2 cellular contexts compared by ENCODE assay signal in the genomic region with DNA sequence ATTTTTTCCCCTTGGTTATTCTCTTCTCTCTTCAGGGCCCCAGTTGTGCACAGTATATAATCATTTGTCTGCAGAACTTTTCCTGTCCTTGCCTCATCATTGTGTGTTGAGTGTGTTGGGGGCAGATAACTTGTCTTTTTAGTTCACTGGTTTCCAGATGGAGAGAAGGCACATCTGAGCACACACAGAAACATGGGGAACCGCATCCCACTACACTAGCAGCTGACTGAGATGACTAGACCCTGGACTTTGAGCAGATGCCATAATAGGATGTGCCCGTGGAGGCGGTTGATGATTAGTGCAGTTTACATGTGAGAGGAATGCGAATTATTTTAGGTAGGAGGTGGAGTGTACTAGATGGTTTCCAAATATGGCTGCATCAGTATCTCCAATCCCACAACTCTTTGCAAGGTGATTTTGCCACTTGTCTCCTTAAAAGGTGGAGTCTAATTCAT.
TF ChIP-seq lines count a peak whose summit lies in the region.

No MANE protein-coding gene starts in this region.

TF ChIP-seq in K562, 482 proteins besides CTCF, POLR2A, EP300 and RAD21 (continued from another document and continues in another):
- TF ChIP-seq ZMIZ1 (IDR thresholded peaks at IDR 0.05; ENCODE audit: low read depth in 2 of 2, low read length in 2 of 2) = peak in 1 of 2 experiments; percentile 89; a peak in 2 of 4 replicates
- TF ChIP-seq ZNF239 (CRISPR knock-in tag; IDR thresholded peaks at IDR 0.05) = peak; percentile 38; the same call in 1 of the 2 replicates
- no peak for TF ChIP-seq ETV5 (CRISPR knock-in tag; IDR thresholded peaks at IDR 0.05; ENCODE audit: low read depth)
- no peak for TF ChIP-seq SETDB1 (IDR thresholded peaks at IDR 0.05; ENCODE audit: low read length)
- TF ChIP-seq ETS1 (conservative IDR thresholded peaks at IDR 0.05; ENCODE audit: control insufficient read depth, low read depth, low read length) = no peak
- TF ChIP-seq, protein P1, sequence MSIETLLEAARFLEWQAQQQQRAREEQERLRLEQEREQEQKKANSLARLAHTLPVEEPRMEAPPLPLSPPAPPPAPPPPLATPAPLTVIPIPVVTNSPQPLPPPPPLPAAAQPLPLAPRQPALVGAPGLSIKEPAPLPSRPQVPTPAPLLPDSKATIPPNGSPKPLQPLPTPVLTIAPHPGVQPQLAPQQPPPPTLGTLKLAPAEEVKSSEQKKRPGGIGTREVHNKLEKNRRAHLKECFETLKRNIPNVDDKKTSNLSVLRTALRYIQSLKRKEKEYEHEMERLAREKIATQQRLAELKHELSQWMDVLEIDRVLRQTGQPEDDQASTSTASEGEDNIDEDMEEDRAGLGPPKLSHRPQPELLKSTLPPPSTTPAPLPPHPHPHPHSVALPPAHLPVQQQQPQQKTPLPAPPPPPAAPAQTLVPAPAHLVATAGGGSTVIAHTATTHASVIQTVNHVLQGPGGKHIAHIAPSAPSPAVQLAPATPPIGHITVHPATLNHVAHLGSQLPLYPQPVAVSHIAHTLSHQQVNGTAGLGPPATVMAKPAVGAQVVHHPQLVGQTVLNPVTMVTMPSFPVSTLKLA (conservative IDR thresholded peaks at IDR 0.05) = 0 out of 4 replicates have a peak, but pooled peaks of 1 of the 2 experiments have one; percentile 39
- no peak for TF ChIP-seq SRSF9 (IDR thresholded peaks at IDR 0.05; ENCODE audit: borderline replicate concordance, low read depth, low read length)
- peak; percentile 97 for TF ChIP-seq CBFA2T2 (conservative IDR thresholded peaks at IDR 0.05)
- TF ChIP-seq TEAD4 (IDR thresholded peaks at IDR 0.05; ENCODE audit: low read length) = peak; percentile 97
- TF ChIP-seq TEAD4 (CRISPR knock-in tag; IDR thresholded peaks at IDR 0.05; ENCODE audit: borderline replicate concordance) = no peak
- peak; percentile 88 for TF ChIP-seq NFIC (IDR thresholded peaks at IDR 0.05)
- TF ChIP-seq THRA (IDR thresholded peaks at IDR 0.05) = no peak
- TF ChIP-seq CTBP1 (IDR thresholded peaks at IDR 0.05; ENCODE audit: borderline replicate concordance) = peak; percentile 64; the same call in 1 of the 2 replicates
- TF ChIP-seq, protein P2, sequence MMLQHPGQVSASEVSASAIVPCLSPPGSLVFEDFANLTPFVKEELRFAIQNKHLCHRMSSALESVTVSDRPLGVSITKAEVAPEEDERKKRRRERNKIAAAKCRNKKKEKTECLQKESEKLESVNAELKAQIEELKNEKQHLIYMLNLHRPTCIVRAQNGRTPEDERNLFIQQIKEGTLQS (IDR thresholded peaks at IDR 0.05) = peak; percentile 64; the same call in 1 of the 2 replicates
- TF ChIP-seq, protein P2 (CRISPR knock-in tag; conservative IDR thresholded peaks at IDR 0.05) = peak; percentile 74
- TF ChIP-seq ZNF780A (CRISPR knock-in tag; IDR thresholded peaks at IDR 0.05) = no peak
- peak; percentile 63; the same call in 1 of the 2 replicates for TF ChIP-seq MECOM (CRISPR knock-in tag; IDR thresholded peaks at IDR 0.05)
- no peak for TF ChIP-seq SIN3B (IDR thresholded peaks at IDR 0.05; ENCODE audit: low read depth)
- peak; percentile 56 for TF ChIP-seq HDAC3 (IDR thresholded peaks at IDR 0.05; ENCODE audit: borderline replicate concordance, partially characterized antibody)

TF ChIP-seq in HepG2, 621 proteins besides CTCF, POLR2A, EP300 and RAD21 (continued from another document and continues in another):
- TF ChIP-seq, protein P3, sequence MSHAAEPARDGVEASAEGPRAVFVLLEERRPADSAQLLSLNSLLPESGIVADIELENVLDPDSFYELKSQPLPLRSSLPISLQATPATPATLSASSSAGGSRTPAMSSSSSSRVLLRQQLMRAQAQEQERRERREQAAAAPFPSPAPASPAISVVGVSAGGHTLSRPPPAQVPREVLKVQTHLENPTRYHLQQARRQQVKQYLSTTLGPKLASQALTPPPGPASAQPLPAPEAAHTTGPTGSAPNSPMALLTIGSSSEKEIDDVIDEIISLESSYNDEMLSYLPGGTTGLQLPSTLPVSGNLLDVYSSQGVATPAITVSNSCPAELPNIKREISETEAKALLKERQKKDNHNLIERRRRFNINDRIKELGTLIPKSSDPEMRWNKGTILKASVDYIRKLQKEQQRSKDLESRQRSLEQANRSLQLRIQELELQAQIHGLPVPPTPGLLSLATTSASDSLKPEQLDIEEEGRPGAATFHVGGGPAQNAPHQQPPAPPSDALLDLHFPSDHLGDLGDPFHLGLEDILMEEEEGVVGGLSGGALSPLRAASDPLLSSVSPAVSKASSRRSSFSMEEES (CRISPR knock-in tag; IDR thresholded peaks at IDR 0.05) = 0 out of 2 replicates have a peak, but pooled peaks have one; percentile 42
- TF ChIP-seq BATF2 (CRISPR knock-in tag; IDR thresholded peaks at IDR 0.05) = no peak
- TF ChIP-seq ZNF362 (CRISPR knock-in tag; IDR thresholded peaks at IDR 0.05; ENCODE audit: borderline replicate concordance) = no peak
- no peak for TF ChIP-seq PATZ1 (CRISPR knock-in tag; IDR thresholded peaks at IDR 0.05)
- TF ChIP-seq NFE2L2 (IDR thresholded peaks at IDR 0.05; ENCODE audit: low read length) = no peak
- no peak for TF ChIP-seq RORA (CRISPR knock-in tag; IDR thresholded peaks at IDR 0.05)
- TF ChIP-seq ZNF784 (CRISPR knock-in tag; IDR thresholded peaks at IDR 0.05; ENCODE audit: borderline replicate concordance) = no peak
- TF ChIP-seq ZNF597 (CRISPR knock-in tag; IDR thresholded peaks at IDR 0.05) = no peak
- TF ChIP-seq SYNCRIP (IDR thresholded peaks at IDR 0.05; ENCODE audit: insufficient read depth, low read depth, low read length) = no peak
- no peak for TF ChIP-seq KMT2A (CRISPR knock-in tag; IDR thresholded peaks at IDR 0.05)
- no peak for TF ChIP-seq ZNF547 (CRISPR knock-in tag; IDR thresholded peaks at IDR 0.05)
- no peak for TF ChIP-seq AKAP8 (CRISPR knock-in tag; IDR thresholded peaks at IDR 0.05)
- TF ChIP-seq SAP130 (CRISPR knock-in tag; IDR thresholded peaks at IDR 0.05; ENCODE audit: low read depth) = peak; percentile 75
- TF ChIP-seq SMARCC2 (IDR thresholded peaks at IDR 0.05) = no peak
- no peak for TF ChIP-seq ZNF44 (CRISPR knock-in tag; IDR thresholded peaks at IDR 0.05)
- no peak for TF ChIP-seq ZNF564 (CRISPR knock-in tag; IDR thresholded peaks at IDR 0.05)
- TF ChIP-seq, protein P4, sequence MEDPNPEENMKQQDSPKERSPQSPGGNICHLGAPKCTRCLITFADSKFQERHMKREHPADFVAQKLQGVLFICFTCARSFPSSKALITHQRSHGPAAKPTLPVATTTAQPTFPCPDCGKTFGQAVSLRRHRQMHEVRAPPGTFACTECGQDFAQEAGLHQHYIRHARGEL (CRISPR knock-in tag; IDR thresholded peaks at IDR 0.05) = no peak
- TF ChIP-seq ZNF280D (CRISPR knock-in tag; IDR thresholded peaks at IDR 0.05) = no peak
- no peak for TF ChIP-seq ZNF12 (CRISPR knock-in tag; IDR thresholded peaks at IDR 0.05)
- TF ChIP-seq NFE2 (CRISPR knock-in tag; IDR thresholded peaks at IDR 0.05) = no peak
- TF ChIP-seq ZKSCAN1 (IDR thresholded peaks at IDR 0.05; ENCODE audit: low read length) = no peak
- TF ChIP-seq ZSCAN25 (CRISPR knock-in tag; IDR thresholded peaks at IDR 0.05) = no peak
- no peak for TF ChIP-seq KDM4B (CRISPR knock-in tag; IDR thresholded peaks at IDR 0.05)
- no peak for TF ChIP-seq ZNF776 (CRISPR knock-in tag; IDR thresholded peaks at IDR 0.05)
- no peak for TF ChIP-seq TBL1XR1 (IDR thresholded peaks at IDR 0.05; ENCODE audit: borderline replicate concordance, low read length, partially characterized antibody)
- no peak for TF ChIP-seq ZNF737 (CRISPR knock-in tag; IDR thresholded peaks at IDR 0.05; ENCODE audit: borderline replicate concordance)
- TF ChIP-seq ZNF382 (CRISPR knock-in tag; IDR thresholded peaks at IDR 0.05; ENCODE audit: borderline replicate concordance) = no peak
- TF ChIP-seq ZNF572 (CRISPR knock-in tag; IDR thresholded peaks at IDR 0.05) = no peak
- no peak for TF ChIP-seq ETV5 (CRISPR knock-in tag; IDR thresholded peaks at IDR 0.05; ENCODE audit: borderline replicate concordance)
- TF ChIP-seq JUN (CRISPR knock-in tag; IDR thresholded peaks at IDR 0.05) = peak; percentile 63
- TF ChIP-seq ERF (CRISPR knock-in tag; IDR thresholded peaks at IDR 0.05) = no peak
- no peak for TF ChIP-seq TAF15 (IDR thresholded peaks at IDR 0.05; ENCODE audit: low read depth, low read length, poor library complexity, severe bottlenecking)
- no peak for TF ChIP-seq HOXA5 (CRISPR knock-in tag; IDR thresholded peaks at IDR 0.05)
- no peak for TF ChIP-seq ZNF431 (CRISPR knock-in tag; IDR thresholded peaks at IDR 0.05; ENCODE audit: borderline replicate concordance, low read depth)
- TF ChIP-seq PREB (CRISPR knock-in tag; IDR thresholded peaks at IDR 0.05) = no peak
- no peak for TF ChIP-seq ZKSCAN8 (CRISPR knock-in tag; IDR thresholded peaks at IDR 0.05; ENCODE audit: borderline replicate concordance)
- TF ChIP-seq ZNF678 (CRISPR knock-in tag; IDR thresholded peaks at IDR 0.05) = no peak
